12 cellular contexts compared by ENCODE assay signal in genomic region chr6:52849137-52849536, GRCh38. TPM values are rescaled to one million over a fixed set of nuclear protein-coding genes. Genes with fewer than 3 reads are reported as not detected.
"Had no signal": no experiment of that assay in that cellular context is flagged by ENCODE, and none has a peak within 500 bp of the region (broad histone marks: within the 10 kb centered on the region; RNA-seq: fewer than 3 reads in every experiment).

No MANE protein-coding gene starts in this region.

- FAIRE-seq: H1, H54 had no signal

- H3K4me3 ChIP-seq: GM23248, GM23338, HAP-1 had no signal

- H3K27ac ChIP-seq: GM23248 had no signal

- H3K9ac ChIP-seq: GM23248 had no signal

- H3K27ac Mint-ChIP-seq: GM23338, H9, HFFc6 had no signal

- H3K4me2 ChIP-seq: GM23338 had no signal

- H3K36me3 ChIP-seq: HAP-1 had no signal

- ATAC-seq: GM23338, HCT116 had no signal

- DNase-seq: GM23248, GOT3, H7, H9, HCEC 1CT, HFFc6 had no signal

- H3K4me1 Mint-ChIP-seq: GM23338, H9 had no signal

- H3K4me3 Mint-ChIP-seq: GM23338, H9, HFFc6 had no signal

- H2AFZ ChIP-seq: GM23248, GM23338 had no signal

RNA-seq across cellular contexts. Expression of gene GSTA5, which starts 8.5 kb away (rescaled TPM):
- total RNA-seq: GM23248, GM23338, H1, H4, H7, H9, HFFc6 had no signal
- polyA plus RNA-seq: GM23248, GM23338, H1 had no signal

RNA-seq across cellular contexts. Expression of gene GSTA1, which starts 45.5 kb away (rescaled TPM):
- total RNA-seq: GM23338, H1, H4, H9 had no signal
- polyA plus RNA-seq: GM23338 had no signal
